ENCODE assay signal across 15 cellular contexts in genomic region chr12:8813963-8814362, GRCh38. TPM values are rescaled to one million over a fixed set of nuclear protein-coding genes. Genes with fewer than 3 reads are reported as not detected.
DNase-seq lines count a peak whose midpoint lies in the region; ATAC-seq lines count a peak whose summit lies in the region.
"Had no signal": no experiment of that assay in that cellular context is flagged by ENCODE, and none has a peak within 500 bp of the region (broad histone marks: within the 10 kb centered on the region; RNA-seq: fewer than 3 reads in every experiment).

No MANE protein-coding gene starts in this region.

- H3K23ac ChIP-seq in neuronal stem cell (ENCODE audit: low read depth, low read length, poor library complexity): no peak overlapping the region

- H3K27ac Mint-ChIP-seq in stimulated activated naive CD8-positive, alpha-beta T cell treated with anti-CD3 and anti-CD28 coated beads, Interleukin-15, amount 100 ng/mL, for 72 hours: no peak overlapping the region

- no peak overlapping the region for H2BK120ac ChIP-seq in neuronal stem cell (ENCODE audit: low read depth, low read length)

- H3K4me1 ChIP-seq in HAP-1 (peaks cover 10% of the 10 kb centered on the region), NT2/D1 (ENCODE audit: insufficient read depth, insufficient read length) (no peaks in the 10 kb centered on the region), neuronal stem cell (ENCODE audit: control insufficient read depth in 2 of 2, insufficient read depth in 1 of 2, low read depth in 1 of 2, low read length in 2 of 2) (no peaks in the 10 kb centered on the region)

- no peak overlapping the region for H3K27ac ChIP-seq in neuronal stem cell (replicated peaks; ENCODE audit: low read length)

- H3K4me2 ChIP-seq in neuronal stem cell (ENCODE audit: insufficient read depth, low read length, poor library complexity, severe bottlenecking): no peak overlapping the region

- no peak overlapping the region for H4K91ac ChIP-seq in neuronal stem cell (ENCODE audit: low read depth, low read length, poor library complexity)

- no peaks in the 10 kb centered on the region for H3K79me1 ChIP-seq in neuronal stem cell (ENCODE audit: low read depth, low read length)

- no peak overlapping the region for H3K14ac ChIP-seq in neuronal stem cell (ENCODE audit: low read length)

- no peak overlapping the region for H2AK5ac ChIP-seq in neuronal stem cell (ENCODE audit: low read depth, low read length)

- no peaks in the 10 kb centered on the region for H3K4me1 Mint-ChIP-seq in stimulated activated naive CD8-positive, alpha-beta T cell treated with anti-CD3 and anti-CD28 coated beads, Interleukin-15, amount 100 ng/mL, for 72 hours

- H3K4ac ChIP-seq in neuronal stem cell (ENCODE audit: low read length): no peak overlapping the region

- no peak overlapping the region for H4K8ac ChIP-seq in neuronal stem cell (ENCODE audit: low read depth, low read length)

- in situ Hi-C loops in HAP-1 (cut with MboI; ENCODE audit: low sequenced_read_pairs): no loop called here
- in situ Hi-C loops in KBM-7 (cut with MboI; ENCODE audit: low pct_unique_long_range_greater_than_20kb, low sequenced_read_pairs): no loop called here

- H3K4me3 Mint-ChIP-seq in stimulated activated naive CD8-positive, alpha-beta T cell treated with anti-CD3 and anti-CD28 coated beads, Interleukin-15, amount 100 ng/mL, for 72 hours: no peak overlapping the region

- no peak overlapping the region for H3K18ac ChIP-seq in neuronal stem cell (ENCODE audit: low read length)

- H2AFZ ChIP-seq in neuronal stem cell (ENCODE audit: low read length): peak overlapping the region; percentile 9

- H3K9ac ChIP-seq in NT2/D1 (ENCODE audit: insufficient read length, low read depth) (peak overlapping the region; percentile 12), neuronal stem cell (ENCODE audit: low read depth, low read length, poor library complexity) (no peak overlapping the region)

- no peaks in the 10 kb centered on the region for H3K27me3 Mint-ChIP-seq in stimulated activated naive CD8-positive, alpha-beta T cell treated with anti-CD3 and anti-CD28 coated beads, Interleukin-15, amount 100 ng/mL, for 72 hours

- ATAC-seq in esophagus mucosa (peak; percentile 60), HG03039 (IDR thresholded peaks at IDR 0.05; ENCODE audit: unreplicated experiment) (no peak)
- no peak for ATAC-seq in stimulated activated naive CD8-positive, alpha-beta T cell treated with anti-CD3 and anti-CD28 coated beads, Interleukin-15, amount 100 ng/mL, for 72 hours

- no peak overlapping the region for H2BK12ac ChIP-seq in neuronal stem cell (ENCODE audit: low read length)

- H3K9me3 ChIP-seq in HAP-1: no peaks in the 10 kb centered on the region
- H3K9me3 ChIP-seq in NT2/D1 (ENCODE audit: insufficient read depth, low read length): no peaks in the 10 kb centered on the region
- no peaks in the 10 kb centered on the region for H3K9me3 ChIP-seq in neuronal stem cell (replicated peaks in 1 of 2; ENCODE audit: control insufficient read depth in 2 of 2, insufficient read depth in 1 of 2, low read depth in 1 of 2, low read length in 2 of 2)

- H2BK5ac ChIP-seq in neuronal stem cell (ENCODE audit: low read length): no peak overlapping the region

- DNase-seq in HAP-1 (ENCODE audit: low spot score in 2 of 2): peak; percentile 42 to 78
- no peak for DNase-seq in NT2/D1 (ENCODE audit: low read depth, low spot score)
- no peak for DNase-seq in neuronal stem cell (ENCODE audit: low spot score)
- DNase-seq in stimulated activated naive CD8-positive, alpha-beta T cell treated with anti-CD3 and anti-CD28 coated beads, Interleukin-15, amount 100 ng/mL, for 72 hours: no peak
- no peak for DNase-seq in KBM-7
- DNase-seq: C1 segment of cervical spinal cord, GF-D8, NCI-H1048, NCI-H1436 treated with DMSO at 0.1 percent for 48 hours, NCI-H2029 treated with DMSO at 0.1 percent for 48 hours, NCI-H510A, NCI-H774 had no signal

- H3K36me3 ChIP-seq in HAP-1 (replicated peaks) (no peaks in the 10 kb centered on the region), NT2/D1 (ENCODE audit: insufficient read depth, insufficient read length, low read length) (no peaks in the 10 kb centered on the region), neuronal stem cell (replicated peaks in 1 of 2; ENCODE audit: control insufficient read depth in 2 of 2, insufficient read depth in 2 of 2, low read length in 2 of 2) (no peaks in the 10 kb centered on the region)

- H3K9me3 Mint-ChIP-seq in stimulated activated naive CD8-positive, alpha-beta T cell treated with anti-CD3 and anti-CD28 coated beads, Interleukin-15, amount 100 ng/mL, for 72 hours: no peaks in the 10 kb centered on the region

- H3K27me3 ChIP-seq in HAP-1 (ENCODE audit: low read depth) (no peaks in the 10 kb centered on the region), NT2/D1 (ENCODE audit: insufficient read depth, insufficient read length) (no peaks in the 10 kb centered on the region), neuronal stem cell (ENCODE audit: control insufficient read depth in 3 of 3, insufficient read depth in 3 of 3, low read depth in 1 of 3, low read length in 3 of 3) (no peaks in the 10 kb centered on the region)

- no peak overlapping the region for H2BK15ac ChIP-seq in neuronal stem cell (ENCODE audit: low read length)

- H3K4me3 ChIP-seq in HAP-1 (no peak overlapping the region), NT2/D1 (ENCODE audit: insufficient read length, low read depth) (no peak overlapping the region), neuronal stem cell (ENCODE audit: low read length in 2 of 2) (no peak overlapping the region)

RNA-seq across cellular contexts. Expression of gene A2ML1, which starts 8.5 kb away (rescaled TPM):
- total RNA-seq in esophagus mucosa: 720 TPM
- 0.01 TPM for polyA plus RNA-seq in neuronal stem cell (2013, experiment 1 of 2)
- polyA plus RNA-seq in neuronal stem cell (2013, experiment 2 of 2): 0.03 TPM
- total RNA-seq: H4 had no signal

Comparison
In these comparisons a context has a peak if more than half of its experiments do, and no peak if none do; other contexts are left out.
1. DNase-seq: peak in HAP-1 (2 of 2); none in NT2/D1 (single experiment), neuronal stem cell (single experiment), stimulated activated naive CD8-positive, alpha-beta T cell treated with anti-CD3 and anti-CD28 coated beads, Interleukin-15, amount 100 ng/mL, for 72 hours (0 of 2) and KBM-7 (single experiment).